Comparison of ENCODE assay signal across 15 cellular contexts in the genomic region with DNA sequence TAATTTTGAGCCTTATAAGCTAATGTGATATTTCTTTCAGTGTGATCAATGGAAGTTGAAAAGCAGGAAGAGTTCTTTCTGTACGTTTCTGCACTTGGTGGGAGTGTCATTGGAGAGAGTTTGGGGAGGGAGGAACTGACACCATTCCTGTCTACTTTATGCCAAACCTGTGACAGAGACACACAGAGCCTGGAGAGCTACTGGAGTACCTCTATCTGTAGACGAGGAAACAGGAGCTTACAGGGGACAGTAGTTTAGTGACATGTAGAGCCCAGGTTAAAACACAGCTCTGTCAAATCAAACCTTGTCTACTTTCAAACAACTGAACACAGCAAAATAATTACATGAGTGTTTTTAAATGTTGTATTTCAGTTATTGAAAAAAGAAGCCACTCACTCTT.
DNase-seq lines count a peak whose midpoint lies in the region; ATAC-seq and TF ChIP-seq lines count a peak whose summit lies in the region.
"Had no signal": no experiment of that assay in that cellular context is flagged by ENCODE, and none has a peak within 500 bp of the region (broad histone marks: within the 10 kb centered on the region; RNA-seq: fewer than 3 reads in every experiment).

No MANE protein-coding gene starts in this region.

- peaks cover 9% of the 10 kb centered on the region for H3F3A ChIP-seq in smooth muscle cell (ENCODE audit: low read depth)

- no peaks in the 10 kb centered on the region for H4K20me1 ChIP-seq in smooth muscle cell (ENCODE audit: low read depth)

- H2AFZ ChIP-seq in smooth muscle cell (ENCODE audit: low read depth) = no peak overlapping the region
- H2AFZ ChIP-seq: neural progenitor cell had no signal

- peaks cover 30% of the 10 kb centered on the region for H3K4me1 Mint-ChIP-seq in activated T-cell treated with anti-CD3 and anti-CD28 coated beads, Interleukin-2, amount 50 U/mL, for 24 hours (ENCODE audit: low read depth)

- no peak for TF ChIP-seq CTCF in smooth muscle cell (IDR thresholded peaks at IDR 0.05; ENCODE audit: borderline replicate concordance, insufficient read depth, poor library complexity, severe bottlenecking)

- peaks cover 31% of the 10 kb centered on the region for H3K27me3 Mint-ChIP-seq in activated T-cell treated with anti-CD3 and anti-CD28 coated beads, Interleukin-2, amount 50 U/mL, for 24 hours

- peak overlapping the region; percentile 31 for H3K9ac ChIP-seq in smooth muscle cell (ENCODE audit: low read depth)
- H3K9ac ChIP-seq: neural progenitor cell had no signal

- H3K9me3 ChIP-seq in SJSA1 (replicated peaks) (no peaks in the 10 kb centered on the region), smooth muscle cell (replicated peaks; ENCODE audit: low read depth) (no peaks in the 10 kb centered on the region)
- H3K9me3 ChIP-seq: Peyer's patch, testis had no signal

- peak overlapping the region; percentile 42 for H3K27ac ChIP-seq in SJSA1
- H3K27ac ChIP-seq in epithelial cell of prostate = peak overlapping the region; percentile 66
- H3K27ac ChIP-seq in smooth muscle cell (ENCODE audit: low read depth) = peak overlapping the region; percentile 72
- H3K27ac ChIP-seq: neural progenitor cell, testis had no signal

- WGBS in smooth muscle cell (ENCODE audit: low lambda C conversion rate) = 76% methylated on average over 2 of the region's 2 CpGs

- H3K4me2 ChIP-seq in smooth muscle cell = peak overlapping the region; percentile 20
- H3K4me2 ChIP-seq: neural progenitor cell had no signal

- no peaks in the 10 kb centered on the region for H3K79me2 ChIP-seq in smooth muscle cell (ENCODE audit: low read depth)

- peaks cover 44% of the 10 kb centered on the region for H3K4me1 ChIP-seq in SJSA1 (replicated peaks)
- H3K4me1 ChIP-seq in smooth muscle cell (ENCODE audit: low read depth) = peaks cover 4% of the 10 kb centered on the region
- H3K4me1 ChIP-seq: Peyer's patch, testis had no signal

- H3K36me3 ChIP-seq in SJSA1 (no peaks in the 10 kb centered on the region), smooth muscle cell (ENCODE audit: low read depth) (no peaks in the 10 kb centered on the region)
- H3K36me3 ChIP-seq: neural progenitor cell, Peyer's patch had no signal

- H3K9me3 Mint-ChIP-seq in activated T-cell treated with anti-CD3 and anti-CD28 coated beads, Interleukin-2, amount 50 U/mL, for 24 hours = peaks cover 2% of the 10 kb centered on the region
- H3K9me3 Mint-ChIP-seq: neural progenitor cell had no signal

- ATAC-seq in HG03095 (IDR thresholded peaks at IDR 0.05; ENCODE audit: unreplicated experiment) = no peak

- no peak overlapping the region for H3K4me3 ChIP-seq in SJSA1
- no peak overlapping the region for H3K4me3 ChIP-seq in smooth muscle cell
- H3K4me3 ChIP-seq: neural progenitor cell, Peyer's patch, testis had no signal

- H3K36me3 Mint-ChIP-seq in activated T-cell treated with anti-CD3 and anti-CD28 coated beads, Interleukin-2, amount 50 U/mL, for 24 hours (ENCODE audit: low read depth) = no peaks in the 10 kb centered on the region
- H3K36me3 Mint-ChIP-seq: neural progenitor cell had no signal

- H3K4me3 Mint-ChIP-seq in activated T-cell treated with anti-CD3 and anti-CD28 coated beads, Interleukin-2, amount 50 U/mL, for 24 hours = peak overlapping the region; percentile 26
- H3K4me3 Mint-ChIP-seq: neural progenitor cell had no signal

- H3K27ac Mint-ChIP-seq in activated T-cell treated with anti-CD3 and anti-CD28 coated beads, Interleukin-2, amount 50 U/mL, for 24 hours = peak overlapping the region; percentile 84
- H3K27ac Mint-ChIP-seq: neural progenitor cell had no signal

- no peak for DNase-seq in activated T-cell treated with anti-CD3 and anti-CD28 coated beads, Interleukin-2, amount 50 U/mL, for 24 hours
- no peak for DNase-seq in activated T-cell treated with anti-CD3 and anti-CD28 coated beads, Interleukin-2, amount 50 U/mL, for 48 hours
- DNase-seq in SJSA1 (ENCODE audit: low read depth in 1 of 2, low spot score in 2 of 2) (no peak), epithelial cell of prostate (ENCODE audit: low read depth, low spot score) (no peak), smooth muscle cell (lab: John Stamatoyannopoulos, UW; ENCODE audit: unreplicated experiment) (no peak), DMS53 treated with DMSO at 0.1 percent for 48 hours (lab: John Stamatoyannopoulos, UW; ENCODE audit: unreplicated experiment) (no peak), T-helper 9 cell (no peak)
- DNase-seq: H7, NCI-H1105, NCI-H446, Peyer's patch, T1000, testis had no signal

- H3K27me3 ChIP-seq in SJSA1 (replicated peaks) (no peaks in the 10 kb centered on the region), smooth muscle cell (ENCODE audit: low read depth) (no peaks in the 10 kb centered on the region)
- H3K27me3 ChIP-seq: neural progenitor cell, Peyer's patch, testis had no signal
